In the genomic region with DNA sequence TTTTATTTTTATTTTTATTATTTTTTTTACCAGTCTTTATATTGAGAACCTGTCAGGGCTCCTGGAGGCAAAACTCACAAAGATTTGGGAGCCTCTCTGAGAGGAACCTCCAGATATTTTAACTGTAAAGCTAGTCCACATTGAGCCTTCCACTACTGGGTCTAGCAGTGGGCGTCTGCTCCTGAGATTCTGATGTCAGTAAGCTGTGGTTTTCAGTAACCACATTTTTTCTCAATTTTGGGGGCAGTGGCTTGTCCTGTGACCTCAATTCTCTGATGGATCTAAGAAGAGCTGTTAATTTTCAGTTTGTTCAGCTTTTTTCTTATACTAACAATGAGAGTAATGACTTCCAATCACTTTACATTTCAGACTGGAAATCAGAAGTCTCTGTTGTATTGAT, we compare ENCODE assay signal across 20 cellular contexts. TPM values are rescaled to one million over a fixed set of nuclear protein-coding genes. Genes with fewer than 3 reads are reported as not detected.
A peak's percentile ranks its signal among the peaks of the same experiment; 100 is the strongest.
DNase-seq lines count a peak whose midpoint lies in the region; ATAC-seq, FAIRE-seq and TF ChIP-seq lines count a peak whose summit lies in the region.
"Had no signal": no experiment of that assay in that cellular context is flagged by ENCODE, and none has a peak within 500 bp of the region (broad histone marks: within the 10 kb centered on the region; RNA-seq: fewer than 3 reads in every experiment).

No MANE protein-coding gene starts in this region.

- no peaks in the 10 kb centered on the region for H4K20me1 ChIP-seq in KMS-11 (ENCODE audit: insufficient read depth)

- peaks cover 16% of the 10 kb centered on the region for H3K4me1 Mint-ChIP-seq in activated CD4-positive, alpha-beta T cell treated with anti-CD3 and anti-CD28 coated beads for 36 hours
- H3K4me1 Mint-ChIP-seq in activated CD4-positive, alpha-beta T cell treated with anti-CD3 and anti-CD28 coated beads, Interleukin-2, amount 10 ng/mL, durations not matched to agents 7 days and 5 days: peaks cover 4% of the 10 kb centered on the region
- H3K4me1 Mint-ChIP-seq in activated naive CD8-positive, alpha-beta T cell treated with anti-CD3 and anti-CD28 coated beads for 36 hours: peaks cover 18% of the 10 kb centered on the region
- H3K4me1 Mint-ChIP-seq: GM23338 had no signal

- no peak overlapping the region for H3K9ac ChIP-seq in KMS-11

- no peaks in the 10 kb centered on the region for H3K79me2 ChIP-seq in KMS-11 (ENCODE audit: insufficient read depth, low read depth)

- H3K36me3 Mint-ChIP-seq in activated CD4-positive, alpha-beta T cell treated with anti-CD3 and anti-CD28 coated beads for 36 hours (ENCODE audit: low read depth): peaks cover 12% of the 10 kb centered on the region
- H3K36me3 Mint-ChIP-seq in activated CD4-positive, alpha-beta T cell treated with anti-CD3 and anti-CD28 coated beads, Interleukin-2, amount 10 ng/mL, durations not matched to agents 7 days and 5 days (ENCODE audit: low read depth): no peaks in the 10 kb centered on the region
- H3K36me3 Mint-ChIP-seq in activated naive CD8-positive, alpha-beta T cell treated with anti-CD3 and anti-CD28 coated beads for 36 hours: peaks cover 14% of the 10 kb centered on the region
- H3K36me3 Mint-ChIP-seq: IgD-negative memory B cell had no signal

- H3K4me1 ChIP-seq in KMS-11 (ENCODE audit: low read depth, poor library complexity, severe bottlenecking) (peaks cover 7% of the 10 kb centered on the region), small intestine (ENCODE audit: control insufficient read depth in 2 of 2, insufficient read depth in 1 of 2, low read depth in 1 of 2, low read length in 1 of 2) (no peaks in the 10 kb centered on the region)

- no peak for TF ChIP-seq CTCF in KMS-11 (conservative IDR thresholded peaks at IDR 0.05; ENCODE audit: low read depth, low read length)

- H3K27ac Mint-ChIP-seq in activated CD4-positive, alpha-beta T cell treated with anti-CD3 and anti-CD28 coated beads for 36 hours: no peak overlapping the region
- no peak overlapping the region for H3K27ac Mint-ChIP-seq in activated CD4-positive, alpha-beta T cell treated with anti-CD3 and anti-CD28 coated beads, Interleukin-2, amount 10 ng/mL, durations not matched to agents 7 days and 5 days
- H3K27ac Mint-ChIP-seq in activated naive CD8-positive, alpha-beta T cell treated with anti-CD3 and anti-CD28 coated beads for 36 hours: no peak overlapping the region
- H3K27ac Mint-ChIP-seq: CD4-positive, alpha-beta memory T cell; GM23338; IgD-negative memory B cell had no signal

- no peak overlapping the region for H3K4me3 Mint-ChIP-seq in activated CD4-positive, alpha-beta T cell treated with anti-CD3 and anti-CD28 coated beads for 36 hours
- no peak overlapping the region for H3K4me3 Mint-ChIP-seq in activated CD4-positive, alpha-beta T cell treated with anti-CD3 and anti-CD28 coated beads, Interleukin-2, amount 10 ng/mL, durations not matched to agents 7 days and 5 days
- no peak overlapping the region for H3K4me3 Mint-ChIP-seq in activated naive CD8-positive, alpha-beta T cell treated with anti-CD3 and anti-CD28 coated beads for 36 hours
- H3K4me3 Mint-ChIP-seq: CD4-positive, alpha-beta memory T cell; GM23338; IgD-negative memory B cell had no signal

- ATAC-seq in activated CD4-positive, alpha-beta T cell treated with anti-CD3 and anti-CD28 coated beads for 36 hours: no peak
- ATAC-seq in stimulated activated naive CD8-positive, alpha-beta T cell treated with anti-CD3 and anti-CD28 coated beads, Interleukin-15, Interleukin-2, amounts not matched to agents 100 U/mL and 50 U/mL, for 24 hours: peak; percentile 19
- ATAC-seq in GM21381 (IDR thresholded peaks at IDR 0.05; ENCODE audit: unreplicated experiment): no peak
- ATAC-seq: GM23338, HCT116 had no signal

- no peaks in the 10 kb centered on the region for H3K27me3 Mint-ChIP-seq in activated CD4-positive, alpha-beta T cell treated with anti-CD3 and anti-CD28 coated beads for 36 hours
- H3K27me3 Mint-ChIP-seq in activated CD4-positive, alpha-beta T cell treated with anti-CD3 and anti-CD28 coated beads, Interleukin-2, amount 10 ng/mL, durations not matched to agents 7 days and 5 days: no peaks in the 10 kb centered on the region
- no peaks in the 10 kb centered on the region for H3K27me3 Mint-ChIP-seq in activated naive CD8-positive, alpha-beta T cell treated with anti-CD3 and anti-CD28 coated beads for 36 hours
- H3K27me3 Mint-ChIP-seq: CD4-positive, alpha-beta memory T cell; IgD-negative memory B cell had no signal

- peak; percentile 4 for DNase-seq in activated CD4-positive, alpha-beta T cell treated with anti-CD3 and anti-CD28 coated beads for 36 hours
- no peak for DNase-seq in activated CD4-positive, alpha-beta T cell treated with anti-CD3 and anti-CD28 coated beads, Interleukin-2, amount 10 ng/mL, durations not matched to agents 7 days and 5 days
- DNase-seq in activated naive CD8-positive, alpha-beta T cell treated with anti-CD3 and anti-CD28 coated beads for 36 hours: peak; percentile 6
- no peak for DNase-seq in stimulated activated naive CD8-positive, alpha-beta T cell treated with anti-CD3 and anti-CD28 coated beads, Interleukin-15, Interleukin-2, amounts not matched to agents 100 U/mL and 50 U/mL, for 24 hours
- DNase-seq in HT-29 (ENCODE audit: low spot score): no peak
- no peak for DNase-seq in small intestine
- DNase-seq: 8988T, Calu3, DMS53, NCI-H1436, NCI-H2029 treated with DMSO at 0.1 percent for 48 hours, NCI-H2171 treated with DMSO at 0.1 percent for 48 hours, NCI-H510A, NCI-H82 had no signal

- no peaks in the 10 kb centered on the region for H3K36me3 ChIP-seq in KMS-11 (ENCODE audit: insufficient read depth)
- H3K36me3 ChIP-seq in small intestine (ENCODE audit: control insufficient read depth in 2 of 2, insufficient read depth in 2 of 2, low read length in 2 of 2): no peaks in the 10 kb centered on the region

- H3K4me2 ChIP-seq in KMS-11: peak overlapping the region; percentile 11; the same call in 1 of the 2 replicates
- H3K4me2 ChIP-seq: GM23338 had no signal

- intact Hi-C loops in activated CD4-positive, alpha-beta T cell treated with anti-CD3 and anti-CD28 coated beads for 36 hours (cut with DNase I, micrococcal nuclease): no loop called here

- H3K4me3 ChIP-seq in KMS-11 (IDR thresholded peaks at IDR 0.05; ENCODE audit: insufficient read depth, low read depth, low read length) (no peak overlapping the region), small intestine (ENCODE audit: low read depth in 1 of 2, low read length in 2 of 2) (no peak overlapping the region)
- H3K4me3 ChIP-seq: GM23338 had no signal

- POLR2A ChIA-PET in activated CD4-positive, alpha-beta T cell treated with anti-CD3 and anti-CD28 coated beads for 36 hours (lab: Charles Lee): no interaction called here
- POLR2A ChIA-PET in activated CD4-positive, alpha-beta T cell treated with anti-CD3 and anti-CD28 coated beads, Interleukin-2, amount 10 ng/mL, durations not matched to agents 7 days and 5 days (lab: Charles Lee): no interaction called here

- CTCF ChIA-PET in activated CD4-positive, alpha-beta T cell treated with anti-CD3 and anti-CD28 coated beads for 36 hours (lab: Charles Lee): no interaction called here
- CTCF ChIA-PET in activated CD4-positive, alpha-beta T cell treated with anti-CD3 and anti-CD28 coated beads, Interleukin-2, amount 10 ng/mL, durations not matched to agents 7 days and 5 days (lab: Charles Lee): no interaction called here

- no peak for FAIRE-seq in small intestine (lab: Jason Lieb, UNC)

- H3K27me3 ChIP-seq in KMS-11 (ENCODE audit: insufficient read depth, low read depth) (no peaks in the 10 kb centered on the region), small intestine (ENCODE audit: control insufficient read depth in 2 of 2, insufficient read depth in 2 of 2, low read length in 2 of 2) (no peaks in the 10 kb centered on the region)

- WGBS in small intestine, 3 donors: 41 to 100% (median 72%) methylated on average over 1 of the region's 1 CpG

- no peak overlapping the region for H2AFZ ChIP-seq in KMS-11 (ENCODE audit: low read depth)
- H2AFZ ChIP-seq: GM23338 had no signal

- no peaks in the 10 kb centered on the region for H3K9me3 ChIP-seq in small intestine (ENCODE audit: control insufficient read depth, low read depth)

- no peak overlapping the region for H3K27ac ChIP-seq in KMS-11
- H3K27ac ChIP-seq in small intestine (ENCODE audit: low read depth in 1 of 2, low read length in 1 of 2): no peak overlapping the region

- no peaks in the 10 kb centered on the region for H3K9me3 Mint-ChIP-seq in activated CD4-positive, alpha-beta T cell treated with anti-CD3 and anti-CD28 coated beads for 36 hours (ENCODE audit: low read depth)
- peaks cover 2% of the 10 kb centered on the region for H3K9me3 Mint-ChIP-seq in activated CD4-positive, alpha-beta T cell treated with anti-CD3 and anti-CD28 coated beads, Interleukin-2, amount 10 ng/mL, durations not matched to agents 7 days and 5 days
- peaks cover 2% of the 10 kb centered on the region for H3K9me3 Mint-ChIP-seq in activated naive CD8-positive, alpha-beta T cell treated with anti-CD3 and anti-CD28 coated beads for 36 hours
- H3K9me3 Mint-ChIP-seq: GM23338 had no signal

RNA-seq across cellular contexts. Expression of a gene that starts 23.6 kb away (rescaled TPM):
- total RNA-seq in activated CD4-positive, alpha-beta T cell treated with anti-CD3 and anti-CD28 coated beads for 36 hours: 1 to 10 TPM; 4.2 to 5.1 TPM
- total RNA-seq in activated CD4-positive, alpha-beta T cell treated with anti-CD3 and anti-CD28 coated beads, Interleukin-2, amount 10 ng/mL, durations not matched to agents 7 days and 5 days: 1 to 10 TPM; 1.5 to 1.6 TPM
- total RNA-seq in activated naive CD8-positive, alpha-beta T cell treated with anti-CD3 and anti-CD28 coated beads for 36 hours: 1 to 10 TPM; 2.3 to 3.8 TPM
- 0.13 and 0.23 TPM in 2 replicates for total RNA-seq in HT-29 (2014; rRNA removed; shearing (Covaris generic))
- 1 to 10 TPM in 1 of 3 donors, under 1 TPM in 2; 0.67 to 3.4 (median 0.81) TPM for polyA plus RNA-seq in small intestine

RNA-seq across cellular contexts. Expression of a gene that starts 28.3 kb away (rescaled TPM):
- total RNA-seq in activated CD4-positive, alpha-beta T cell treated with anti-CD3 and anti-CD28 coated beads for 36 hours: 10 to 100 TPM; 12.6 to 13.3 TPM
- total RNA-seq in activated CD4-positive, alpha-beta T cell treated with anti-CD3 and anti-CD28 coated beads, Interleukin-2, amount 10 ng/mL, durations not matched to agents 7 days and 5 days: 1 to 10 TPM; 4.7 to 5.7 TPM
- total RNA-seq in activated naive CD8-positive, alpha-beta T cell treated with anti-CD3 and anti-CD28 coated beads for 36 hours: 10 to 100 TPM; 10.9 to 13.3 TPM
- 10.5 and 12.1 TPM in 2 replicates for total RNA-seq in HT-29 (2014; rRNA removed; shearing (Covaris generic))
- polyA plus RNA-seq in small intestine: 1 to 10 TPM; 6.5 to 9.8 (median 6.7) TPM

Comparison
In these comparisons a context has a peak if more than half of its experiments do, and no peak if none do; other contexts are left out.
1. DNase-seq: peak in activated CD4-positive, alpha-beta T cell treated with anti-CD3 and anti-CD28 coated beads for 36 hours (single experiment) and activated naive CD8-positive, alpha-beta T cell treated with anti-CD3 and anti-CD28 coated beads for 36 hours (single experiment); none in activated CD4-positive, alpha-beta T cell treated with anti-CD3 and anti-CD28 coated beads, Interleukin-2, amount 10 ng/mL, durations not matched to agents 7 days and 5 days (single experiment), stimulated activated naive CD8-positive, alpha-beta T cell treated with anti-CD3 and anti-CD28 coated beads, Interleukin-15, Interleukin-2, amounts not matched to agents 100 U/mL and 50 U/mL, for 24 hours (single experiment), HT-29 (single experiment) and small intestine (single experiment).